In genomic region chr4:14848210-14848609, GRCh38 we compare ENCODE assay signal across 18 cellular contexts.
"Had no signal": no experiment of that assay in that cellular context is flagged by ENCODE, and none has a peak within 500 bp of the region (broad histone marks: within the 10 kb centered on the region; RNA-seq: fewer than 3 reads in every experiment).

No MANE protein-coding gene starts in this region.

- DNase-seq: activated CD4-positive, alpha-beta memory T cell treated with anti-CD3 and anti-CD28 coated beads for 36 hours; activated CD4-positive, alpha-beta T cell treated with anti-CD3 and anti-CD28 coated beads for 36 hours; activated CD8-positive, alpha-beta memory T cell treated with anti-CD3 and anti-CD28 coated beads, Interleukin-2, amount 10 ng/mL, durations not matched to agents 7 days and 5 days; activated naive CD4-positive, alpha-beta T cell treated with anti-CD3 and anti-CD28 coated beads, Interleukin-2, amount 50 U/mL, for 16 hours; activated T-cell treated with anti-CD3 and anti-CD28 coated beads, Interleukin-2, amount 50 U/mL, for 24 hours; adrenal gland; dermis blood vessel endothelial cell; erythroblast; gastrocnemius medialis; heart right ventricle; left colon; lower lobe of right lung; nephron progenitor cell; right cardiac atrium; stimulated activated CD4-positive, alpha-beta T cell treated with anti-CD3 and anti-CD28 coated beads, Interleukin-4, amount 100 ng/mL, for 4 hours; stimulated activated CD8-positive, alpha-beta memory T cell treated with anti-CD3 and anti-CD28 coated beads, Interleukin-4, amount 100 ng/mL, for 48 hours; T1000; WERI-Rb-1 had no signal

- ATAC-seq: activated CD4-positive, alpha-beta T cell treated with anti-CD3 and anti-CD28 coated beads for 36 hours; activated CD8-positive, alpha-beta memory T cell treated with anti-CD3 and anti-CD28 coated beads, Interleukin-2, amount 10 ng/mL, durations not matched to agents 7 days and 5 days; gastrocnemius medialis; heart right ventricle; left colon; lower lobe of right lung; right cardiac atrium had no signal
